In the genomic region with DNA sequence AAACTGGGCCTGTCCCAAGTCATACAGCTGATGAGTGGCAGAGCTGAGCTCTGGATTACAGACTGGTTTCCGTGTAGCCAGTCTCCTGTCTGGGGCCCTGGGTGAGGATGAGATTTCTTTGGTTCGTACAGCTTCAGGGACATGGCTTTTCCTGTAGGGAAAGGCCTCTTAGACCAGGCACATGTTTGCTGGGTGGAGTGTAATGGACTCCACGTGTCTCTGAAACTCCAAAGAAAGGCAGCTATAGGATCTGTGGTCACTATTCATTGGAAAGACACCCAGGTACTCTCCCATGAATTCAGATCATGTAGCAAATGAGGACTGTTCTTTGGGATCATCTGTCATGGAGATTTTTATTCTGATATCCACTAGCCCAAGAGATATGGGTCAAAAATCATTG, we compare ENCODE assay signal across 31 cellular contexts. TPM values are rescaled to one million over a fixed set of nuclear protein-coding genes. Genes with fewer than 3 reads are reported as not detected.
"Had no signal": no experiment of that assay in that cellular context is flagged by ENCODE, and none has a peak within 500 bp of the region (broad histone marks: within the 10 kb centered on the region; RNA-seq: fewer than 3 reads in every experiment).

No MANE protein-coding gene starts in this region.

- ATAC-seq: activated T-helper 17 cell treated with anti-CD3 and anti-CD28 coated beads, Interleukin-2, amount 50 U/mL, for 72 hours; Panc1; Right ventricle myocardium inferior; T-cell had no signal

- H3K4me1 Mint-ChIP-seq: activated T-helper 17 cell treated with anti-CD3 and anti-CD28 coated beads, Interleukin-2, amount 50 U/mL, for 72 hours had no signal

- H3K4me3 ChIP-seq: SK-N-MC had no signal

- H3K27ac ChIP-seq: SK-N-MC had no signal

- H3K36me3 Mint-ChIP-seq: activated naive CD8-positive, alpha-beta T cell; brain; T-cell had no signal

- DNase-seq: activated CD4-positive, alpha-beta memory T cell treated with anti-CD3 and anti-CD28 coated beads, Interleukin-2, amount 10 ng/mL, durations not matched to agents 7 days and 5 days; activated CD4-positive, alpha-beta T cell treated with anti-CD3 and anti-CD28 coated beads, Interleukin-2, amount 10 ng/mL, durations not matched to agents 7 days and 5 days; activated CD4-positive, CD25-positive, alpha-beta regulatory T cell; activated gamma-delta T cell; activated naive CD4-positive, alpha-beta T cell treated with anti-CD3 and anti-CD28 coated beads for 36 hours; activated T-cell treated with anti-CD3 and anti-CD28 coated beads for 4 hours; activated T-cell treated with anti-CD3 and anti-CD28 coated beads, Interleukin-2, amount 50 U/mL, for 48 hours; amygdala; Kasumi-1; KBM-7; NCI-H1694; NCI-H2029; NCI-H2107; NCI-H2171 treated with DMSO at 0.1 percent for 48 hours; NCI-H226; NCI-H526; NK-92 treated with Interleukin-12 subunit alpha and Interleukin-12 subunit beta, amount 100 ng/mL, for 24 hours; OCI-M1; RPMI8226; T-cell; T-helper 2 cell; T1000 had no signal

- H3K27ac Mint-ChIP-seq: activated CD4-positive, alpha-beta memory T cell treated with anti-CD3 and anti-CD28 coated beads, Interleukin-2, amount 10 ng/mL, durations not matched to agents 7 days and 5 days; activated CD4-positive, alpha-beta T cell treated with anti-CD3 and anti-CD28 coated beads, Interleukin-2, amount 10 ng/mL, durations not matched to agents 7 days and 5 days; activated naive CD4-positive, alpha-beta T cell treated with anti-CD3 and anti-CD28 coated beads for 36 hours; activated naive CD8-positive, alpha-beta T cell; activated T-helper 17 cell treated with anti-CD3 and anti-CD28 coated beads, Interleukin-2, amount 50 U/mL, for 72 hours; brain; T-cell had no signal

- H3K27me3 Mint-ChIP-seq: activated naive CD8-positive, alpha-beta T cell had no signal

- H3K9me3 Mint-ChIP-seq: activated CD4-positive, alpha-beta memory T cell treated with anti-CD3 and anti-CD28 coated beads, Interleukin-2, amount 10 ng/mL, durations not matched to agents 7 days and 5 days; activated CD4-positive, alpha-beta T cell treated with anti-CD3 and anti-CD28 coated beads, Interleukin-2, amount 10 ng/mL, durations not matched to agents 7 days and 5 days; activated naive CD4-positive, alpha-beta T cell treated with anti-CD3 and anti-CD28 coated beads for 36 hours; activated T-helper 17 cell treated with anti-CD3 and anti-CD28 coated beads, Interleukin-2, amount 50 U/mL, for 72 hours; T-cell had no signal

- H3K4me3 Mint-ChIP-seq: activated CD4-positive, alpha-beta memory T cell treated with anti-CD3 and anti-CD28 coated beads, Interleukin-2, amount 10 ng/mL, durations not matched to agents 7 days and 5 days; activated CD4-positive, alpha-beta T cell treated with anti-CD3 and anti-CD28 coated beads, Interleukin-2, amount 10 ng/mL, durations not matched to agents 7 days and 5 days; activated naive CD4-positive, alpha-beta T cell treated with anti-CD3 and anti-CD28 coated beads for 36 hours; activated naive CD8-positive, alpha-beta T cell; activated T-helper 17 cell treated with anti-CD3 and anti-CD28 coated beads, Interleukin-2, amount 50 U/mL, for 72 hours; brain; T-cell had no signal

RNA-seq across cellular contexts. Expression of gene HABP2, which starts 2.4 kb away (rescaled TPM):
- total RNA-seq: activated CD4-positive, alpha-beta memory T cell treated with anti-CD3 and anti-CD28 coated beads, Interleukin-2, amount 10 ng/mL, durations not matched to agents 7 days and 5 days; activated CD4-positive, alpha-beta T cell treated with anti-CD3 and anti-CD28 coated beads, Interleukin-2, amount 10 ng/mL, durations not matched to agents 7 days and 5 days; activated CD8-positive, alpha-beta memory T cell treated with anti-CD3 and anti-CD28 coated beads for 36 hours; activated naive CD4-positive, alpha-beta T cell treated with anti-CD3 and anti-CD28 coated beads for 36 hours; activated T-helper 17 cell treated with anti-CD3 and anti-CD28 coated beads, Interleukin-2, amount 50 U/mL, for 72 hours; astrocyte; NCI-H460; Right ventricle myocardium inferior had no signal
